11 cellular contexts compared by ENCODE assay signal in genomic region chr7:4951903-4952636, GRCh38. TPM values are rescaled to one million over a fixed set of nuclear protein-coding genes. Genes with fewer than 3 reads are reported as not detected.
DNase-seq lines count a peak whose midpoint lies in the region; ATAC-seq, FAIRE-seq and TF ChIP-seq lines count a peak whose summit lies in the region.
"Had no signal": no experiment of that assay in that cellular context is flagged by ENCODE, and none has a peak within 500 bp of the region (broad histone marks: within the 10 kb centered on the region; RNA-seq: fewer than 3 reads in every experiment).

No MANE protein-coding gene starts in this region.

- DNase-seq in GM12892 (ENCODE audit: insufficient read length): no peak
- DNase-seq in SJCRH30: peak; percentile 31 to 47
- no peak for DNase-seq in left lobe of liver (ENCODE audit: low spot score)
- DNase-seq in suprapubic skin (ENCODE audit: low spot score in 2 of 2): no peak
- no peak for DNase-seq in NCI-H128 (lab: John Stamatoyannopoulos, UW; ENCODE audit: unreplicated experiment)
- no peak for DNase-seq in DMS 273 (lab: John Stamatoyannopoulos, UW; ENCODE audit: unreplicated experiment)
- DNase-seq: activated CD4-positive, CD25-positive, alpha-beta regulatory T cell; anterior cingulate cortex had no signal

- H3K4me3 ChIP-seq in SJCRH30 (no peak overlapping the region), suprapubic skin (no peak overlapping the region)

- no peak overlapping the region for H3K27ac ChIP-seq in SJCRH30
- no peak overlapping the region for H3K27ac ChIP-seq in suprapubic skin

- H3K4me1 ChIP-seq in SJCRH30 (no peaks in the 10 kb centered on the region), suprapubic skin (no peaks in the 10 kb centered on the region)

- H3K27me3 ChIP-seq in SJCRH30 (no peaks in the 10 kb centered on the region), suprapubic skin (peaks cover 52% of the 10 kb centered on the region)

- no peak for TF ChIP-seq CTCF in suprapubic skin (IDR thresholded peaks at IDR 0.05)

- peak; percentile 65 for FAIRE-seq in GM12892 (lab: Jason Lieb, UNC)

- H3K9me3 ChIP-seq in SJCRH30 (replicated peaks): no peaks in the 10 kb centered on the region; the same call in 1 of the 2 replicates
- H3K9me3 ChIP-seq in suprapubic skin: no peaks in the 10 kb centered on the region

- no peaks in the 10 kb centered on the region for H3K36me3 ChIP-seq in SJCRH30
- no peaks in the 10 kb centered on the region for H3K36me3 ChIP-seq in suprapubic skin

- TF ChIP-seq EP300 in suprapubic skin (IDR thresholded peaks at IDR 0.05): no peak

- TF ChIP-seq POLR2A in GM12892 (IDR thresholded peaks at IDR 0.05; ENCODE audit: low read depth, low read length): no peak
- TF ChIP-seq POLR2A in suprapubic skin (IDR thresholded peaks at IDR 0.05): no peak

- WGBS in suprapubic skin: 24% methylated on average over 7 of the region's 11 CpGs

- ATAC-seq in HG02840 (IDR thresholded peaks at IDR 0.05; ENCODE audit: low FRiP score, unreplicated experiment): peak; percentile 63
- peak; percentile 33 for ATAC-seq in left lobe of liver
- ATAC-seq in HG03457 (IDR thresholded peaks at IDR 0.05; ENCODE audit: unreplicated experiment): no peak

RNA-seq across cellular contexts. Expression of gene MMD2, which starts 6.9 kb away (rescaled TPM):
- not detected for polyA plus RNA-seq in GM12892 (2012; ENCODE audit: missing spikeins)
- not detected in 2 replicates for total RNA-seq in SJCRH30 (2014; rRNA removed; shearing (Covaris generic))
- total RNA-seq in left lobe of liver (not detected), suprapubic skin (not detected)
- total RNA-seq: NCI-H460 had no signal

Comparison
In these comparisons a context has a peak if more than half of its experiments do, and no peak if none do; other contexts are left out.
1. DNase-seq: peak in SJCRH30 (2 of 2); none in GM12892 (single experiment), left lobe of liver (single experiment), suprapubic skin (0 of 2), NCI-H128 (single experiment) and DMS 273 (single experiment).